ENCODE assay signal across 11 cellular contexts in the genomic region with DNA sequence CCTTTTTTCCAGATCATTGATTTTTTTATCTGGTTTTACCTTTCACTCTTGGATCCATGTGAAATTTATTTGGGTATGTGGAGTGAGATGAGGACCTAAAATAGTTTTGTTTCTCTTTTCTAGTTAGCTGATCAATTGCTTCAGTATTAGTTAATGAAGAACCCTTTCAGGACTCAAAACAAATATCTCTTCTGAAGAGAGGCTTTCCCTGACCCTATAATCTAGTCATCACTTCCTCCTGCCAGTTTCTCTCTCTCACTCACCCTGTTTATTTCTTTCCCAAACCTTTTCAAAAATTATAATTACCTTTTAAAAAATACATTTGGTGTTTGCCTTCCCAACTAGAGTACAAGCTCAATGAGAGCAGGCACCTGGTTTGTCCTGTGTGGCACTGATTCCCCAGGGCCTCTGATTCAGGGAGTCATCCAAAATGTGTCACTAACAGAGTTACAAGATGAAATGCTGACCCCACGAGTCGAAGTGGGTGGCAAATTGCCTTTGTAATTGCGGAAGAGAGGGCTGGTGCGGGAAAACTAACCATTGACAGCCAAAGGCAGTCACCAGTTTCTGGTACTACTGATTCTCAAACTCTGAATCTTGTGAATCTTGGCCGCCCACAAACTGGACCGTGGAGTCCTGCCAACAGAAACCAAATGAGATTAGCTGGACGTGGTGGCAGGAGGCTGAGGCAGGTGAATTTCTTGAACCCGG. TPM values are rescaled to one million over a fixed set of nuclear protein-coding genes. Genes with fewer than 3 reads are reported as not detected.
DNase-seq lines count a peak whose midpoint lies in the region; ATAC-seq and TF ChIP-seq lines count a peak whose summit lies in the region.
"Had no signal": no experiment of that assay in that cellular context is flagged by ENCODE, and none has a peak within 500 bp of the region (broad histone marks: within the 10 kb centered on the region; RNA-seq: fewer than 3 reads in every experiment).

No MANE protein-coding gene starts in this region.

- H3K27me3 Mint-ChIP-seq in activated naive CD4-positive, alpha-beta T cell treated with anti-CD3 and anti-CD28 coated beads for 36 hours (ENCODE audit: low read depth) = no peaks in the 10 kb centered on the region

- in situ Hi-C loops in transverse colon (cut with MboI; ENCODE audit: low pct_ligation_motif_present in 1 of 4, low pct_unique_long_range_greater_than_20kb in 1 of 4, low sequenced_read_pairs in 3 of 4) = loop anchor here in 2 of 4 donors (25.0 kb wide), 2 partner anchors 463 to 488 kb away; no protein-coding TSS in a partner anchor

- peaks cover 4 to 24% of the 10 kb centered on the region in 2 donors for H3K4me1 ChIP-seq in ascending aorta
- H3K4me1 ChIP-seq in transverse colon = peaks cover 4 to 31% (median 10%) of the 10 kb centered on the region in 4 donors
- peaks cover 6% of the 10 kb centered on the region; the same call in 1 of the 2 replicates for H3K4me1 ChIP-seq in PC-9 (replicated peaks; ENCODE audit: insufficient read depth)

- H3K4me3 Mint-ChIP-seq in activated naive CD4-positive, alpha-beta T cell treated with anti-CD3 and anti-CD28 coated beads for 36 hours = peak overlapping the region; percentile 27

- 58 to 71% methylated on average over 4 to 8 of the region's 8 CpGs for WGBS in transverse colon (ENCODE audit: low coverage in 1 of 2), 2 donors

- intact Hi-C loops in activated naive CD4-positive, alpha-beta T cell treated with anti-CD3 and anti-CD28 coated beads for 36 hours (cut with micrococcal nuclease) = no loop called here
- intact Hi-C loops in ascending aorta (cut with DNase I) = no loop called here
- intact Hi-C loops in transverse colon (cut with DNase I; ENCODE audit: low total_unique reads) = no loop called here
- intact Hi-C loops in PC-9 (cut with micrococcal nuclease; ENCODE audit: unreplicated experiment) = no loop called here

- ATAC-seq in activated naive CD4-positive, alpha-beta T cell treated with anti-CD3 and anti-CD28 coated beads, Interleukin-2, amount 50 U/mL, for 72 hours = no peak
- no peak for ATAC-seq in HG02798 (IDR thresholded peaks at IDR 0.05; ENCODE audit: poor library complexity, unreplicated experiment)

- no peak overlapping the region for H3K4me2 ChIP-seq in PC-9

- no peaks in the 10 kb centered on the region for H3K9me2 ChIP-seq in PC-9 (ENCODE audit: insufficient read depth)

- H4K20me1 ChIP-seq in PC-9 (ENCODE audit: insufficient read depth) = no peaks in the 10 kb centered on the region

- peaks cover 55% of the 10 kb centered on the region for H3K4me1 Mint-ChIP-seq in activated naive CD4-positive, alpha-beta T cell treated with anti-CD3 and anti-CD28 coated beads for 36 hours (ENCODE audit: low read depth)

- no peak for TF ChIP-seq POLR2A in transverse colon (IDR thresholded peaks at IDR 0.05)

- no peak overlapping the region for H3K27ac Mint-ChIP-seq in activated naive CD4-positive, alpha-beta T cell treated with anti-CD3 and anti-CD28 coated beads for 36 hours
- peak overlapping the region in 1 of 2 donors; percentile 62 for H3K27ac Mint-ChIP-seq in activated naive CD4-positive, alpha-beta T cell treated with anti-CD3 and anti-CD28 coated beads, Interleukin-2, amount 50 U/mL, for 72 hours

- peaks cover 42% of the 10 kb centered on the region for H3K36me3 Mint-ChIP-seq in activated naive CD4-positive, alpha-beta T cell treated with anti-CD3 and anti-CD28 coated beads for 36 hours (ENCODE audit: low read depth)
- H3K36me3 Mint-ChIP-seq in activated naive CD4-positive, alpha-beta T cell treated with anti-CD3 and anti-CD28 coated beads, Interleukin-2, amount 50 U/mL, for 72 hours = peaks cover 36 to 51% of the 10 kb centered on the region in 2 donors

- no peak for DNase-seq in activated naive CD4-positive, alpha-beta T cell treated with anti-CD3 and anti-CD28 coated beads for 36 hours
- DNase-seq in activated naive CD4-positive, alpha-beta T cell treated with anti-CD3 and anti-CD28 coated beads, Interleukin-2, amount 50 U/mL, for 72 hours (ENCODE audit: low spot score in 2 of 2) = no peak
- DNase-seq in ascending aorta (ENCODE audit: low spot score in 2 of 2) = no peak
- DNase-seq in lung microvascular endothelial cell (ENCODE audit: low read depth in 2 of 2) = peak; percentile 26 to 68
- DNase-seq in transverse colon = no peak
- DNase-seq in PC-9 = no peak
- no peak for DNase-seq in NCI-H345 treated with DMSO at 0.1 percent for 48 hours (lab: John Stamatoyannopoulos, UW; ENCODE audit: unreplicated experiment)
- DNase-seq: amygdala, erythroblast, NCI-H1694 treated with DMSO at 0.1 percent for 48 hours had no signal

- H3K9me3 ChIP-seq in ascending aorta = peaks cover 0 to 3% of the 10 kb centered on the region in 2 donors
- no peaks in the 10 kb centered on the region for H3K9me3 ChIP-seq in transverse colon
- peaks cover 8% of the 10 kb centered on the region; the same call in 1 of the 2 replicates for H3K9me3 ChIP-seq in PC-9 (ENCODE audit: insufficient read depth, low read depth)

- H3K36me3 ChIP-seq in ascending aorta (no peaks in the 10 kb centered on the region), transverse colon (no peaks in the 10 kb centered on the region), PC-9 (ENCODE audit: low read depth) (no peaks in the 10 kb centered on the region)

- TF ChIP-seq EP300 in transverse colon (IDR thresholded peaks at IDR 0.05; ENCODE audit: low read depth) = no peak

- CTCF ChIA-PET in activated naive CD4-positive, alpha-beta T cell treated with anti-CD3 and anti-CD28 coated beads for 36 hours (lab: Charles Lee) = interaction anchor here (9.8 kb wide), 1 partner anchor 19 kb away, joined by 61 read pairs; a partner anchor contains a TSS
- CTCF ChIA-PET in PC-9 (lab: Charles Lee) = no interaction called here

- H3K27ac ChIP-seq in ascending aorta (peak overlapping the region; percentile 66 to 94), transverse colon (peak overlapping the region; percentile 8 to 96 (median 69)), PC-9 (no peak overlapping the region)

- H3F3A ChIP-seq in PC-9 (ENCODE audit: insufficient read depth, low read depth) = peaks cover 6% of the 10 kb centered on the region; the same call in 1 of the 2 replicates

- peak overlapping the region; percentile 63 to 65 for H3K4me3 ChIP-seq in ascending aorta
- peak overlapping the region in 1 of 4 donors; percentile 57 for H3K4me3 ChIP-seq in transverse colon
- no peak overlapping the region for H3K4me3 ChIP-seq in PC-9

- no peaks in the 10 kb centered on the region for H3K79me2 ChIP-seq in PC-9 (ENCODE audit: low read depth)

- POLR2A ChIA-PET in PC-9 (lab: Charles Lee; ENCODE audit: unreplicated experiment) = no interaction called here

- peaks cover 22% of the 10 kb centered on the region for H3K9me3 Mint-ChIP-seq in activated naive CD4-positive, alpha-beta T cell treated with anti-CD3 and anti-CD28 coated beads for 36 hours
- H3K9me3 Mint-ChIP-seq in activated naive CD4-positive, alpha-beta T cell treated with anti-CD3 and anti-CD28 coated beads, Interleukin-2, amount 50 U/mL, for 72 hours = peaks cover 6 to 20% of the 10 kb centered on the region in 2 donors

- no peak for TF ChIP-seq CTCF in ascending aorta (IDR thresholded peaks at IDR 0.05)
- no peak for TF ChIP-seq CTCF in transverse colon (IDR thresholded peaks at IDR 0.05)
- TF ChIP-seq CTCF in PC-9 (conservative IDR thresholded peaks at IDR 0.05) = no peak

- no peak overlapping the region for H2AFZ ChIP-seq in PC-9

- no peaks in the 10 kb centered on the region for H3K27me3 ChIP-seq in ascending aorta
- no peaks in the 10 kb centered on the region for H3K27me3 ChIP-seq in transverse colon
- H3K27me3 ChIP-seq in PC-9 (ENCODE audit: insufficient read depth, low read depth) = no peaks in the 10 kb centered on the region

- BruUV-seq in PC-9 (replicated peaks; lab: Mats Ljungman, UMichigan) = no TSS peak

RNA-seq across cellular contexts. Expression of a gene that starts 2.4 kb away (rescaled TPM):
- 1 to 10 TPM; 8.1 to 9.2 TPM for total RNA-seq in activated naive CD4-positive, alpha-beta T cell treated with anti-CD3 and anti-CD28 coated beads for 36 hours
- total RNA-seq in activated naive CD4-positive, alpha-beta T cell treated with anti-CD3 and anti-CD28 coated beads, Interleukin-2, amount 50 U/mL, for 72 hours = 10 to 100 TPM in 1 of 2 donors, 1 to 10 TPM in 1; 8.3 to 13.6 TPM
- 26.9 TPM for total RNA-seq in ascending aorta
- total RNA-seq in lung microvascular endothelial cell = 21.1 and 59.7 TPM in 2 replicates
- total RNA-seq in transverse colon = 10 to 100 TPM in 3 of 4 donors, 1 to 10 TPM in 1; 4.8 to 36.3 (median 28.9) TPM
- 0.25 and 0.92 TPM in 2 replicates for total RNA-seq in PC-9 (2021)

RNA-seq across cellular contexts. Expression of a gene that starts 20.3 kb away (rescaled TPM):
- total RNA-seq in activated naive CD4-positive, alpha-beta T cell treated with anti-CD3 and anti-CD28 coated beads for 36 hours = 10 to 100 TPM; 36.7 to 39.0 TPM
- 10 to 100 TPM; 27.2 to 28.2 TPM for total RNA-seq in activated naive CD4-positive, alpha-beta T cell treated with anti-CD3 and anti-CD28 coated beads, Interleukin-2, amount 50 U/mL, for 72 hours
- total RNA-seq in ascending aorta (21.6 TPM), lung microvascular endothelial cell (10.7 and 12.6 TPM in 2 replicates), transverse colon (10 to 100 TPM; 30.8 to 88.3 (median 37.8) TPM), PC-9 (2021) (70.5 and 76.0 TPM in 2 replicates)

Comparison
In these comparisons a context has a peak if more than half of its experiments do, and no peak if none do; other contexts are left out.
1. DNase-seq: peak in lung microvascular endothelial cell (2 of 2); none in activated naive CD4-positive, alpha-beta T cell treated with anti-CD3 and anti-CD28 coated beads for 36 hours (single experiment), activated naive CD4-positive, alpha-beta T cell treated with anti-CD3 and anti-CD28 coated beads, Interleukin-2, amount 50 U/mL, for 72 hours (0 of 2), ascending aorta (0 of 2), transverse colon (single experiment), PC-9 (0 of 2) and NCI-H345 treated with DMSO at 0.1 percent for 48 hours (single experiment).